ENCODE assay signal across 9 cellular contexts in the genomic region with DNA sequence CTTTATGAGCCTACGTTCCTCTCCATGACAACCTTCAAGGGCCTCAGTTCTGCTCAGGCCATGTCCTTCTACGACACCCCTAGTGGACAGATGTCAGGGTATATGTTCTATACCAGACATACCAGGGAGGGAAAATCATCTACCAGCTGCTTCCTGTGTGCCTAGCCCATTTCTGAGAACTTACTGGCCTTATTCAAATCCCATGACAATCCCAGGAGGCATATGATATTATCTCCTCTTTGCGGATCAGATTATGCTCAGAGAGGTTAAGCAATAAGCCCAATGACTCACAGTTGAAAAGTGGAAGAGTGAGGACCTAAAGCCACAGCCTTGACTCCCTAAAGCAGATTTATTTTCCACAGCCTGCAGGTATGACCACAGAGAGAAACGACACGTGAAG.
A peak's percentile ranks its signal among the peaks of the same experiment; 100 is the strongest.
DNase-seq lines count a peak whose midpoint lies in the region; ATAC-seq and TF ChIP-seq lines count a peak whose summit lies in the region.
"Had no signal": no experiment of that assay in that cellular context is flagged by ENCODE, and none has a peak within 500 bp of the region (broad histone marks: within the 10 kb centered on the region; RNA-seq: fewer than 3 reads in every experiment).

No MANE protein-coding gene starts in this region.

- peaks cover 48% of the 10 kb centered on the region for H3K4me1 ChIP-seq in PC-3 (ENCODE audit: insufficient read depth, low read length)

- H3K79me2 ChIP-seq in PC-3 (ENCODE audit: low read length): no peaks in the 10 kb centered on the region

- no peaks in the 10 kb centered on the region for H4K20me1 ChIP-seq in PC-3 (ENCODE audit: low read length)

- H3K9me2 ChIP-seq in PC-3 (replicated peaks; ENCODE audit: low read length): no peaks in the 10 kb centered on the region

- POLR2A ChIA-PET in PC-3 (lab: Charles Lee; ENCODE audit: unreplicated experiment): no interaction called here
- POLR2A ChIA-PET in T-cell (lab: Charles Lee): no interaction called here
- POLR2A ChIA-PET in CD4-positive, alpha-beta T cell (lab: Charles Lee): no interaction called here

- TF ChIP-seq CTCF in GM06990 (IDR thresholded peaks at IDR 0.05; ENCODE audit: insufficient read depth, low read length, poor library complexity, severe bottlenecking) (peak; percentile 1), PC-3 (conservative IDR thresholded peaks at IDR 0.05; ENCODE audit: low read depth, low read length) (peak; percentile 52)
- TF ChIP-seq CTCF in CD4-positive, alpha-beta T cell (IDR thresholded peaks at IDR 0.05): no peak

- DNase-seq in GM06990 (ENCODE audit: extremely low read depth, insufficient read length) (no peak), PC-3 (peak; percentile 93), pulmonary artery endothelial cell (ENCODE audit: low read depth, low spot score) (peak; percentile 11), HK-2 (ENCODE audit: unreplicated experiment) (no peak), T-cell (no peak), retina (no peak)
- no peak for DNase-seq in CD4-positive, alpha-beta T cell

- H3K9ac ChIP-seq in PC-3 (ENCODE audit: low read length): peak overlapping the region; percentile 48; the same call in 1 of the 2 replicates
- H3K9ac ChIP-seq: KMS-11 had no signal

- peak overlapping the region; percentile 81 for H3K27ac ChIP-seq in PC-3 (ENCODE audit: low read length)
- no peak overlapping the region for H3K27ac ChIP-seq in CD4-positive, alpha-beta T cell (ENCODE audit: low read depth, low read length)
- H3K27ac ChIP-seq: KMS-11 had no signal

- no peaks in the 10 kb centered on the region for H3K4me1 Mint-ChIP-seq in T-cell
- no peaks in the 10 kb centered on the region for H3K4me1 Mint-ChIP-seq in CD4-positive, alpha-beta T cell (ENCODE audit: low read depth)

- peaks cover 0 to 6% (median 0%) of the 10 kb centered on the region in 3 donors for H3K9me3 Mint-ChIP-seq in T-cell
- no peaks in the 10 kb centered on the region for H3K9me3 Mint-ChIP-seq in CD4-positive, alpha-beta T cell

- intact Hi-C loops in PC-3 (cut with micrococcal nuclease): no loop called here
- intact Hi-C loops in CD4-positive, alpha-beta T cell (cut with DNase I, micrococcal nuclease): no loop called here

- CTCF ChIA-PET in PC-3 (lab: Charles Lee) (interaction anchor here (0.5 kb wide), 1 partner anchor 1953 kb away, joined by 4 read pairs; no protein-coding TSS in a partner anchor), T-cell (lab: Charles Lee) (no interaction called here)
- CTCF ChIA-PET in CD4-positive, alpha-beta T cell (lab: Charles Lee): no interaction called here

- no peaks in the 10 kb centered on the region for H3K36me3 Mint-ChIP-seq in T-cell
- H3K36me3 Mint-ChIP-seq in CD4-positive, alpha-beta T cell (ENCODE audit: low read depth): no peaks in the 10 kb centered on the region

- ATAC-seq in PC-3 (peak; percentile 55), esophagus mucosa (peak; percentile 87), T-cell (replicated peaks in 1 of 4) (no peak)
- no peak for ATAC-seq in CD4-positive, alpha-beta T cell (ENCODE audit: poor library complexity)

- no TSS peak for BruUV-seq in PC-3 (replicated peaks; lab: Mats Ljungman, UMichigan)

- no peak overlapping the region for H3K4me3 Mint-ChIP-seq in T-cell
- H3K4me3 Mint-ChIP-seq in CD4-positive, alpha-beta T cell: no peak overlapping the region

- no peak overlapping the region for H3K27ac Mint-ChIP-seq in T-cell
- H3K27ac Mint-ChIP-seq in CD4-positive, alpha-beta T cell: no peak overlapping the region

- H3K9me3 ChIP-seq in PC-3 (ENCODE audit: low read length): no peaks in the 10 kb centered on the region
- no peaks in the 10 kb centered on the region for H3K9me3 ChIP-seq in CD4-positive, alpha-beta T cell (ENCODE audit: control insufficient read depth, low read length)

- H3K4me2 ChIP-seq in PC-3 (ENCODE audit: low read length): peak overlapping the region; percentile 18; the same call in 1 of the 2 replicates
- H3K4me2 ChIP-seq: KMS-11 had no signal

- H3K27me3 ChIP-seq in GM06990 (replicated peaks; ENCODE audit: control insufficient read depth, insufficient read depth, low read length) (no peaks in the 10 kb centered on the region; the same call in 1 of the 2 replicates), PC-3 (ENCODE audit: low read length) (no peaks in the 10 kb centered on the region)
- H3K27me3 ChIP-seq in CD4-positive, alpha-beta T cell (ENCODE audit: control insufficient read depth, insufficient read depth, low read length): no peaks in the 10 kb centered on the region

- H3F3A ChIP-seq in PC-3 (ENCODE audit: low read length, unreplicated experiment): no peaks in the 10 kb centered on the region

- no peak overlapping the region for H3K4me3 ChIP-seq in GM06990 (replicated peaks; ENCODE audit: low read depth, low read length)
- no peak overlapping the region for H3K4me3 ChIP-seq in PC-3 (ENCODE audit: low read length)

- H3K36me3 ChIP-seq in GM06990 (ENCODE audit: control insufficient read depth, insufficient read depth, low read length): no peaks in the 10 kb centered on the region
- no peaks in the 10 kb centered on the region for H3K36me3 ChIP-seq in PC-3 (ENCODE audit: low read depth, low read length)

- peaks cover 0 to 5% of the 10 kb centered on the region in 2 donors for H3K27me3 Mint-ChIP-seq in T-cell
- peaks cover 7% of the 10 kb centered on the region for H3K27me3 Mint-ChIP-seq in CD4-positive, alpha-beta T cell

- no peak overlapping the region for H2AFZ ChIP-seq in PC-3 (ENCODE audit: low read length)

Comparison
In these comparisons a context has a peak if more than half of its experiments do, and no peak if none do; other contexts are left out.
1. DNase-seq: peak in PC-3 (single experiment) and pulmonary artery endothelial cell (single experiment); none in GM06990 (single experiment), HK-2 (single experiment), T-cell (0 of 34), CD4-positive, alpha-beta T cell (0 of 10) and retina (single experiment).
2. ATAC-seq: peak in PC-3 (single experiment) and esophagus mucosa (single experiment); none in T-cell (0 of 4) and CD4-positive, alpha-beta T cell (single experiment).